ENCODE assay signal across 28 cellular contexts in the genomic region with DNA sequence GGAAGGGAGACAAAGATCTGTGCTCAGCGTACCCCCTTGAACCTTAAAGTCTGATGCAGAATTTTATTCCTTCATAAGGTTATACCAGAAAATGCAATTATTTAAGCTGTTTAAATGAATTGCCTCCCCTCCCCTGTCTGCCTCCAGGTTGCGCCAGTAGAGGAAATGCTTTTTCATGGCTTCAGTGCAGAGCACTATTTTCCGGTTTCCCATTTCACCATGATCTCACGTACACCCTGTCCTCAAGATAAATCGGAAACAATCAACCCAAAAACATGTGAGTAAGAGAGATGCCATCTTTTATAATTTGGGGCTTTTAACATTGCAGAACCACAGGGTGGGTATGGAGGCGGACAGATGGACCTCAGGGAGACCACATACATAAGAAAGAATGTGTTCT.
"Had no signal": no experiment of that assay in that cellular context is flagged by ENCODE, and none has a peak within 500 bp of the region (broad histone marks: within the 10 kb centered on the region; RNA-seq: fewer than 3 reads in every experiment).

No MANE protein-coding gene starts in this region.

- DNase-seq: stimulated activated CD4-positive, alpha-beta T cell treated with anti-CD3 and anti-CD28 coated beads, Interleukin-2, amount 100 ng/mL, for 48 hours; stimulated activated CD4-positive, alpha-beta T cell treated with anti-CD3 and anti-CD28 coated beads, Interleukin-4, amount 100 ng/mL, for 1 hour; stimulated activated CD4-positive, alpha-beta T cell treated with anti-CD3 and anti-CD28 coated beads, Interleukin-4, amount 100 ng/mL, for 24 hours; stimulated activated CD4-positive, alpha-beta T cell treated with anti-CD3 and anti-CD28 coated beads, Interleukin-4, amount 100 ng/mL, for 4 hours; stimulated activated CD8-positive, alpha-beta memory T cell treated with anti-CD3 and anti-CD28 coated beads, Interleukin-4, amount 100 ng/mL, for 48 hours; stimulated activated naive B cell treated with anti-CD40 and anti-IgM and Interleukin-4, amounts not matched to agents 10 μg/mL and 1 μg/mL and 100 μg/mL, for 72 hours; stimulated activated naive CD4-positive, alpha-beta T cell; stimulated activated naive CD4-positive, alpha-beta T cell treated with Interleukin-2 at 50 U/mL for 16 hours; stimulated activated naive CD8-positive, alpha-beta T cell treated with anti-CD3 and anti-CD28 coated beads, Interleukin-15, amount 100 ng/mL, for 72 hours; stimulated activated naive CD8-positive, alpha-beta T cell treated with anti-CD3 and anti-CD28 coated beads, Interleukin-15, Interleukin-2, amounts not matched to agents 100 U/mL and 50 U/mL, for 24 hours; stomach; substantia nigra; testis; thyroid gland; tibial artery; transverse colon; trophoblast cell; upper lobe of left lung; upper lobe of right lung; uterus had no signal

- H3K27ac ChIP-seq: stomach, suprapubic skin, testis, thoracic aorta, tibial artery, tibial nerve, transverse colon, upper lobe of left lung, upper lobe of right lung, vagina had no signal

- H3K9me3 ChIP-seq: stomach, suprapubic skin, testis, thoracic aorta, thyroid gland, tibial artery, tibial nerve, transverse colon, upper lobe of left lung, upper lobe of right lung, uterus, vagina had no signal

- H3K4me1 ChIP-seq: suprapubic skin, transverse colon, upper lobe of left lung, upper lobe of right lung, uterus, vagina had no signal

- H3K36me3 Mint-ChIP-seq: stimulated activated effector memory CD8-positive, alpha-beta T cell treated with anti-CD3 and anti-CD28 coated beads, Interleukin-12 subunit alpha, Interleukin-12 subunit beta, amount 100 ng/mL, for 72 hours had no signal

- H3K4me3 ChIP-seq: stomach, suprapubic skin, testis, thoracic aorta, thyroid gland, tibial artery, tibial nerve, transverse colon, upper lobe of left lung, upper lobe of right lung, uterus, vagina had no signal

- H3K9me3 Mint-ChIP-seq: stimulated activated effector memory CD8-positive, alpha-beta T cell treated with anti-CD3 and anti-CD28 coated beads, Interleukin-12 subunit alpha, Interleukin-12 subunit beta, amount 100 ng/mL, for 72 hours; stimulated activated memory B cell treated with anti-CD40 and anti-IgM and Interleukin-4, amounts not matched to agents 10 μg/mL and 1 μg/mL and 100 μg/mL, for 72 hours; stimulated activated naive B cell treated with anti-CD40 and anti-IgM and Interleukin-4, amounts not matched to agents 10 μg/mL and 1 μg/mL and 100 μg/mL, for 72 hours; stimulated activated naive CD8-positive, alpha-beta T cell treated with anti-CD3 and anti-CD28 coated beads, Interleukin-15, amount 100 ng/mL, for 72 hours; stimulated activated naive CD8-positive, alpha-beta T cell treated with anti-CD3 and anti-CD28 coated beads, Interleukin-15, Interleukin-2, amounts not matched to agents 100 ng/mL and 50 ng/mL, for 24 hours; type B pancreatic cell had no signal

- H3K27me3 ChIP-seq: stomach, suprapubic skin, testis, thyroid gland, tibial artery, tibial nerve, transverse colon, upper lobe of left lung, upper lobe of right lung, uterus, vagina had no signal

- H3K27ac Mint-ChIP-seq: stimulated activated effector memory CD8-positive, alpha-beta T cell treated with anti-CD3 and anti-CD28 coated beads, Interleukin-12 subunit alpha, Interleukin-12 subunit beta, amount 100 ng/mL, for 72 hours; stimulated activated memory B cell treated with anti-CD40 and anti-IgM and Interleukin-4, amounts not matched to agents 10 μg/mL and 1 μg/mL and 100 μg/mL, for 72 hours; stimulated activated naive B cell treated with anti-CD40 and anti-IgM and Interleukin-4, amounts not matched to agents 10 μg/mL and 1 μg/mL and 100 μg/mL, for 72 hours; stimulated activated naive CD8-positive, alpha-beta T cell treated with anti-CD3 and anti-CD28 coated beads, Interleukin-15, amount 100 ng/mL, for 72 hours; stimulated activated naive CD8-positive, alpha-beta T cell treated with anti-CD3 and anti-CD28 coated beads, Interleukin-15, Interleukin-2, amounts not matched to agents 100 ng/mL and 50 ng/mL, for 24 hours; type B pancreatic cell had no signal

- H3K4me3 Mint-ChIP-seq: stimulated activated effector memory CD8-positive, alpha-beta T cell treated with anti-CD3 and anti-CD28 coated beads, Interleukin-12 subunit alpha, Interleukin-12 subunit beta, amount 100 ng/mL, for 72 hours; stimulated activated memory B cell treated with anti-CD40 and anti-IgM and Interleukin-4, amounts not matched to agents 10 μg/mL and 1 μg/mL and 100 μg/mL, for 72 hours; stimulated activated naive B cell treated with anti-CD40 and anti-IgM and Interleukin-4, amounts not matched to agents 10 μg/mL and 1 μg/mL and 100 μg/mL, for 72 hours; stimulated activated naive CD8-positive, alpha-beta T cell treated with anti-CD3 and anti-CD28 coated beads, Interleukin-15, amount 100 ng/mL, for 72 hours; stimulated activated naive CD8-positive, alpha-beta T cell treated with anti-CD3 and anti-CD28 coated beads, Interleukin-15, Interleukin-2, amounts not matched to agents 100 ng/mL and 50 ng/mL, for 24 hours; type B pancreatic cell had no signal

- H3K27me3 Mint-ChIP-seq: stimulated activated memory B cell treated with anti-CD40 and anti-IgM and Interleukin-4, amounts not matched to agents 10 μg/mL and 1 μg/mL and 100 μg/mL, for 72 hours; stimulated activated naive B cell treated with anti-CD40 and anti-IgM and Interleukin-4, amounts not matched to agents 10 μg/mL and 1 μg/mL and 100 μg/mL, for 72 hours; stimulated activated naive CD8-positive, alpha-beta T cell treated with anti-CD3 and anti-CD28 coated beads, Interleukin-15, amount 100 ng/mL, for 72 hours; stimulated activated naive CD8-positive, alpha-beta T cell treated with anti-CD3 and anti-CD28 coated beads, Interleukin-15, Interleukin-2, amounts not matched to agents 100 ng/mL and 50 ng/mL, for 24 hours; type B pancreatic cell had no signal

- H3K4me1 Mint-ChIP-seq: stimulated activated memory B cell treated with anti-CD40 and anti-IgM and Interleukin-4, amounts not matched to agents 10 μg/mL and 1 μg/mL and 100 μg/mL, for 72 hours; stimulated activated naive CD8-positive, alpha-beta T cell treated with anti-CD3 and anti-CD28 coated beads, Interleukin-15, amount 100 ng/mL, for 72 hours had no signal

- H3K36me3 ChIP-seq: thoracic aorta, upper lobe of right lung, uterus had no signal

- ATAC-seq: stimulated activated effector memory CD8-positive, alpha-beta T cell treated with anti-CD3 and anti-CD28 coated beads, Interleukin-12 subunit alpha, Interleukin-12 subunit beta, amount 100 ng/mL, for 72 hours; stimulated activated memory B cell treated with anti-CD40 and anti-IgM and Interleukin-4, amounts not matched to agents 10 μg/mL and 1 μg/mL and 100 μg/mL, for 72 hours; stimulated activated naive B cell treated with anti-CD40 and anti-IgM and Interleukin-4, amounts not matched to agents 10 μg/mL and 1 μg/mL and 100 μg/mL, for 72 hours; stimulated activated naive CD8-positive, alpha-beta T cell treated with anti-CD3 and anti-CD28 coated beads, Interleukin-15, amount 100 ng/mL, for 72 hours; stimulated activated naive CD8-positive, alpha-beta T cell treated with anti-CD3 and anti-CD28 coated beads, Interleukin-15, Interleukin-2, amounts not matched to agents 100 U/mL and 50 U/mL, for 24 hours; upper lobe of right lung had no signal
